1 cellular context compared by ENCODE assay signal in the genomic region with DNA sequence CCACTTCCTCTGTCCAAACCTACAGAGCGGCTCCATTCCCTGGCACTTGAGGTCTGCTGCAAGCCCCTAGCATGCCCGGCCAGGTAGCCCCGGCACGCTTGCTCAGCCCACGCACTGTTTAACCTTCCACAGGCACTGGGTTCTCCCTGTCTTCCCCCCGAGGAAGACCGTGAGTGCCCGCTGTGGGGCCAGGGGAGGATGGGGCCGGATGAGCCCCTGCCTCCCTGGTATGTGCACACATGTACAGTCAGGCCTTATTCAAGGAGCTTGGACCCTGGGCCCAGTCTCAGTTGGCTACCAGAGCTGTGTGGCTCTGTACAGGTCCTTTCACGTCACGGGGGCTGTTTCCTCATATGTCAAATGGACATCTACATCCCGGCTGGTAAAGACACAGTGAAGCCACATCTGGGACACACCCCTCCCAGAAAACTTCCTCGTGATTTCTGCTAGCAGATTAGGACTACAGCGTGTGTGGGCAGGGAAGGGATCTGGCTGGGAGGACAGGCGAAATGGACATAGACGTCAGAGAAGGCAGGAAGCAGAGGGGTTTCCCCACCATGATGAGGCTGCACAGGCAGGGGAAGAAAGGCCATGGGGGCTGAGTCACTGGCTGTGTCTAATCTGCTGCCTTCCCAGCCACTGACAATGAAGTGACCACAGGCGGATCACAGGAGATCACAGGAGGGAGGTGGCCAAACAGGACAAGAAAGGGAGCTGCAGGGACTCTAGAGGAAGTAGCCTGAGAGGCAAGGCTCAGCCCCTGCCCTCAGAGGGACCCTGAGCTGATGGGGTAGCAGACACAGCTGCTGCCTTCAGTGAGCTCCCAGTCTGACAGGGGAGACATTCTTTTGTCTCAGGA.
TF ChIP-seq lines count a peak whose summit lies in the region.

No MANE protein-coding gene starts in this region.

TF ChIP-seq in K562, 482 proteins besides CTCF, POLR2A, EP300 and RAD21 (continued from another document and continues in another):
- TF ChIP-seq THAP7 (CRISPR knock-in tag; IDR thresholded peaks at IDR 0.05), result no peak
- TF ChIP-seq SMC3 (conservative IDR thresholded peaks at IDR 0.05; ENCODE audit: insufficient read depth, low read depth, low read length), result no peak
- no peak for TF ChIP-seq THRA (IDR thresholded peaks at IDR 0.05)
- TF ChIP-seq ZBTB2 (IDR thresholded peaks at IDR 0.05), result peak; percentile 80
- TF ChIP-seq BRF1 (IDR thresholded peaks at IDR 0.05; ENCODE audit: borderline replicate concordance, extremely low read depth, insufficient read length), result no peak
- TF ChIP-seq CBX3 (IDR thresholded peaks at IDR 0.05; ENCODE audit: borderline replicate concordance in 1 of 2, low read length in 2 of 2), result peak in 1 of 2 experiments; percentile 96; a peak in 2 of 3 replicates
- TF ChIP-seq, protein P1, sequence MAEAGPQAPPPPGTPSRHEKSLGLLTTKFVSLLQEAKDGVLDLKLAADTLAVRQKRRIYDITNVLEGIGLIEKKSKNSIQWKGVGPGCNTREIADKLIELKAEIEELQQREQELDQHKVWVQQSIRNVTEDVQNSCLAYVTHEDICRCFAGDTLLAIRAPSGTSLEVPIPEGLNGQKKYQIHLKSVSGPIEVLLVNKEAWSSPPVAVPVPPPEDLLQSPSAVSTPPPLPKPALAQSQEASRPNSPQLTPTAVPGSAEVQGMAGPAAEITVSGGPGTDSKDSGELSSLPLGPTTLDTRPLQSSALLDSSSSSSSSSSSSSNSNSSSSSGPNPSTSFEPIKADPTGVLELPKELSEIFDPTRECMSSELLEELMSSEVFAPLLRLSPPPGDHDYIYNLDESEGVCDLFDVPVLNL (CRISPR knock-in tag; IDR thresholded peaks at IDR 0.05; ENCODE audit: low read depth), result no peak
- no peak for TF ChIP-seq POLR2AphosphoS2 (IDR thresholded peaks at IDR 0.05; ENCODE audit: low read length)
- TF ChIP-seq ZC3H8 (IDR thresholded peaks at IDR 0.05), result no peak
- no peak for TF ChIP-seq HMGXB4 (CRISPR knock-in tag; IDR thresholded peaks at IDR 0.05)
- TF ChIP-seq, protein P2, sequence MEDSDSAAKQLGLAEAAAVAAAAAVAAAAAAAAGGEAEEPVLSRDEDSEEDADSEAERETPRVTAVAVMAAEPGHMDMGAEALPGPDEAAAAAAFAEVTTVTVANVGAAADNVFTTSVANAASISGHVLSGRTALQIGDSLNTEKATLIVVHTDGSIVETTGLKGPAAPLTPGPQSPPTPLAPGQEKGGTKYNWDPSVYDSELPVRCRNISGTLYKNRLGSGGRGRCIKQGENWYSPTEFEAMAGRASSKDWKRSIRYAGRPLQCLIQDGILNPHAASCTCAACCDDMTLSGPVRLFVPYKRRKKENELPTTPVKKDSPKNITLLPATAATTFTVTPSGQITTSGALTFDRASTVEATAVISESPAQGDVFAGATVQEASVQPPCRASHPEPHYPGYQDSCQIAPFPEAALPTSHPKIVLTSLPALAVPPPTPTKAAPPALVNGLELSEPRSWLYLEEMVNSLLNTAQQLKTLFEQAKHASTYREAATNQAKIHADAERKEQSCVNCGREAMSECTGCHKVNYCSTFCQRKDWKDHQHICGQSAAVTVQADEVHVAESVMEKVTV (CRISPR knock-in tag; IDR thresholded peaks at IDR 0.05), result 0 out of 2 replicates have a peak, but pooled peaks have one; percentile 21
- no peak for TF ChIP-seq PTBP1 (IDR thresholded peaks at IDR 0.05; ENCODE audit: low read depth, low read length)
- TF ChIP-seq, protein P3, sequence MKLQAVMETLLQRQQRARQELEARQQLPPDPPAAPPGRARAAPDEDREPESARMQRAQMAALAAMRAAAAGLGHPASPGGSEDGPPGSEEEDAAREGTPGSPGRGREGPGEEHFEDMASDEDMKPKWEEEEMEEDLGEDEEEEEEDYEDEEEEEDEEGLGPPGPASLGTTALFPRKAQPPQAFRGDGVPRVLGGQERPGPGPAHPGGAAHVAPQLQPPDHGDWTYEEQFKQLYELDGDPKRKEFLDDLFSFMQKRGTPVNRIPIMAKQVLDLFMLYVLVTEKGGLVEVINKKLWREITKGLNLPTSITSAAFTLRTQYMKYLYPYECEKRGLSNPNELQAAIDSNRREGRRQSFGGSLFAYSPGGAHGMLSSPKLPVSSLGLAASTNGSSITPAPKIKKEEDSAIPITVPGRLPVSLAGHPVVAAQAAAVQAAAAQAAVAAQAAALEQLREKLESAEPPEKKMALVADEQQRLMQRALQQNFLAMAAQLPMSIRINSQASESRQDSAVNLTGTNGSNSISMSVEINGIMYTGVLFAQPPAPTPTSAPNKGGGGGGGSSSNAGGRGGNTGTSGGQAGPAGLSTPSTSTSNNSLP (IDR thresholded peaks at IDR 0.05; ENCODE audit: borderline replicate concordance, low read depth, low read length), result peak; percentile 54; the same call in 1 of the 2 replicates
- no peak for TF ChIP-seq KAT2B (IDR thresholded peaks at IDR 0.05; ENCODE audit: low read depth, low read length)
- peak in 2 of 3 experiments; percentile 44 to 80 for TF ChIP-seq YY1 (IDR thresholded peaks at IDR 0.05; ENCODE audit: borderline replicate concordance in 1 of 3, control insufficient read depth in 1 of 3, extremely low read depth in 1 of 3, insufficient read depth in 3 of 3, insufficient read length in 1 of 3, insufficient replicate concordance in 2 of 3, low read depth in 1 of 3, low read length in 2 of 3)
- TF ChIP-seq LEF1 (IDR thresholded peaks at IDR 0.05), result peak; percentile 81
- no peak for TF ChIP-seq HDAC3 (IDR thresholded peaks at IDR 0.05; ENCODE audit: borderline replicate concordance, partially characterized antibody)
- TF ChIP-seq TAF9B (IDR thresholded peaks at IDR 0.05; ENCODE audit: partially characterized antibody), result no peak
- TF ChIP-seq ZBTB11 (CRISPR knock-in tag; IDR thresholded peaks at IDR 0.05), result peak in 1 of 3 experiments; percentile 66; a peak in 2 of 6 replicates
- TF ChIP-seq XRCC3 (IDR thresholded peaks at IDR 0.05), result no peak
- TF ChIP-seq, protein P4, sequence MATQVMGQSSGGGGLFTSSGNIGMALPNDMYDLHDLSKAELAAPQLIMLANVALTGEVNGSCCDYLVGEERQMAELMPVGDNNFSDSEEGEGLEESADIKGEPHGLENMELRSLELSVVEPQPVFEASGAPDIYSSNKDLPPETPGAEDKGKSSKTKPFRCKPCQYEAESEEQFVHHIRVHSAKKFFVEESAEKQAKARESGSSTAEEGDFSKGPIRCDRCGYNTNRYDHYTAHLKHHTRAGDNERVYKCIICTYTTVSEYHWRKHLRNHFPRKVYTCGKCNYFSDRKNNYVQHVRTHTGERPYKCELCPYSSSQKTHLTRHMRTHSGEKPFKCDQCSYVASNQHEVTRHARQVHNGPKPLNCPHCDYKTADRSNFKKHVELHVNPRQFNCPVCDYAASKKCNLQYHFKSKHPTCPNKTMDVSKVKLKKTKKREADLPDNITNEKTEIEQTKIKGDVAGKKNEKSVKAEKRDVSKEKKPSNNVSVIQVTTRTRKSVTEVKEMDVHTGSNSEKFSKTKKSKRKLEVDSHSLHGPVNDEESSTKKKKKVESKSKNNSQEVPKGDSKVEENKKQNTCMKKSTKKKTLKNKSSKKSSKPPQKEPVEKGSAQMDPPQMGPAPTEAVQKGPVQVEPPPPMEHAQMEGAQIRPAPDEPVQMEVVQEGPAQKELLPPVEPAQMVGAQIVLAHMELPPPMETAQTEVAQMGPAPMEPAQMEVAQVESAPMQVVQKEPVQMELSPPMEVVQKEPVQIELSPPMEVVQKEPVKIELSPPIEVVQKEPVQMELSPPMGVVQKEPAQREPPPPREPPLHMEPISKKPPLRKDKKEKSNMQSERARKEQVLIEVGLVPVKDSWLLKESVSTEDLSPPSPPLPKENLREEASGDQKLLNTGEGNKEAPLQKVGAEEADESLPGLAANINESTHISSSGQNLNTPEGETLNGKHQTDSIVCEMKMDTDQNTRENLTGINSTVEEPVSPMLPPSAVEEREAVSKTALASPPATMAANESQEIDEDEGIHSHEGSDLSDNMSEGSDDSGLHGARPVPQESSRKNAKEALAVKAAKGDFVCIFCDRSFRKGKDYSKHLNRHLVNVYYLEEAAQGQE (CRISPR knock-in tag; IDR thresholded peaks at IDR 0.05; ENCODE audit: low read depth), result peak; percentile 63; the same call in 1 of the 2 replicates
- no peak for TF ChIP-seq AFF4 (CRISPR knock-in tag; IDR thresholded peaks at IDR 0.05)
- no peak for TF ChIP-seq ZNF146 (CRISPR knock-in tag; IDR thresholded peaks at IDR 0.05; ENCODE audit: unreplicated experiment)
